25 cellular contexts compared by ENCODE assay signal in genomic region chr17:72775237-72775636, GRCh38.
"Had no signal": no experiment of that assay in that cellular context is flagged by ENCODE, and none has a peak within 500 bp of the region (broad histone marks: within the 10 kb centered on the region; RNA-seq: fewer than 3 reads in every experiment).

No MANE protein-coding gene starts in this region.

- H3K36me3 ChIP-seq: colonic mucosa, gastrocnemius medialis, right lobe of liver had no signal

- DNase-seq: colonic mucosa; effector CD8-positive, alpha-beta T cell; endodermal cell; foreskin fibroblast; gastrocnemius medialis; heart left ventricle; left cardiac atrium; left lung; mesenchymal stem cell; mucosa of descending colon; naive B cell; right lobe of liver; small intestine; stimulated activated CD4-positive, alpha-beta T cell treated with anti-CD3 and anti-CD28 coated beads, Interleukin-15, amount 100 ng/mL, for 24 hours; stimulated activated CD4-positive, alpha-beta T cell treated with anti-CD3 and anti-CD28 coated beads, Interleukin-4, amount 100 ng/mL, for 1 hour; stimulated activated naive CD8-positive, alpha-beta T cell treated with anti-CD3 and anti-CD28 coated beads, Interleukin-15, Interleukin-2, amounts not matched to agents 100 U/mL and 50 U/mL, for 24 hours; substantia nigra; tibial artery had no signal

- H3K27ac ChIP-seq: colonic mucosa, epithelial cell of prostate, gastrocnemius medialis, heart left ventricle, hepatocyte, left lung, parathyroid adenoma, right lobe of liver, testis, tibial artery had no signal

- H3K4me1 ChIP-seq: colonic mucosa, gastrocnemius medialis, heart left ventricle, left lung, parathyroid adenoma, right lobe of liver, testis, tibial artery had no signal

- H3K4me2 ChIP-seq: hepatocyte had no signal

- H3K27me3 ChIP-seq: colonic mucosa, gastrocnemius medialis, heart left ventricle, hepatocyte, left lung, right lobe of liver, testis, tibial artery had no signal

- ATAC-seq: esophagus mucosa; gastrocnemius medialis; heart left ventricle; left cardiac atrium; left lung; mucosa of descending colon; natural killer cell treated with Interleukin-12 subunit alpha and Interleukin-12 subunit beta and Interleukin-15 and Interleukin-18, amount 100 ng/mL, for 72 hours; right lobe of liver; stimulated activated memory B cell treated with anti-CD40 and anti-IgM and Interleukin-4, amounts not matched to agents 10 μg/mL and 1 μg/mL and 100 μg/mL, for 72 hours; stimulated activated naive CD8-positive, alpha-beta T cell treated with anti-CD3 and anti-CD28 coated beads, Interleukin-15, Interleukin-2, amounts not matched to agents 100 U/mL and 50 U/mL, for 24 hours had no signal

- H3K4me3 ChIP-seq: colonic mucosa, gastrocnemius medialis, heart left ventricle, hepatocyte, left lung, mucosa of descending colon, right lobe of liver, testis, tibial artery had no signal

- H3K9me3 ChIP-seq: colonic mucosa, gastrocnemius medialis, left lung, mucosa of descending colon, right lobe of liver, testis had no signal

- H3K79me2 ChIP-seq: hepatocyte, parathyroid adenoma had no signal

- H2AFZ ChIP-seq: hepatocyte, parathyroid adenoma had no signal
